ENCODE assay signal across 8 cellular contexts in genomic region chr11:33987975-33988580, GRCh38.
DNase-seq lines count a peak whose midpoint lies in the region; ATAC-seq and TF ChIP-seq lines count a peak whose summit lies in the region.

No MANE protein-coding gene starts in this region.

- no peaks in the 10 kb centered on the region for H3K36me3 Mint-ChIP-seq in CD8-positive, alpha-beta memory T cell
- no peaks in the 10 kb centered on the region for H3K36me3 Mint-ChIP-seq in activated CD4-positive, alpha-beta T cell treated with anti-CD3 and anti-CD28 coated beads, Interleukin-2, amount 10 ng/mL, durations not matched to agents 7 days and 5 days (ENCODE audit: low read depth)

- intact Hi-C loops in right lobe of liver (cut with DNase I), result no loop called here

- no peaks in the 10 kb centered on the region for H3K36me3 ChIP-seq in CD8-positive, alpha-beta memory T cell (ENCODE audit: insufficient read depth, low read length)
- no peaks in the 10 kb centered on the region for H3K36me3 ChIP-seq in right lobe of liver

- POLR2A ChIA-PET in CD8-positive, alpha-beta memory T cell (lab: Charles Lee), result no interaction called here
- POLR2A ChIA-PET in activated CD4-positive, alpha-beta T cell treated with anti-CD3 and anti-CD28 coated beads, Interleukin-2, amount 10 ng/mL, durations not matched to agents 7 days and 5 days (lab: Charles Lee), result no interaction called here

- H3K27ac ChIP-seq in CD8-positive, alpha-beta memory T cell (ENCODE audit: low read depth, low read length), result no peak overlapping the region
- no peak overlapping the region for H3K27ac ChIP-seq in right lobe of liver

- no peak overlapping the region for H3K4me3 ChIP-seq in CD8-positive, alpha-beta memory T cell (ENCODE audit: low read length)
- H3K4me3 ChIP-seq in right lobe of liver, result no peak overlapping the region

- ATAC-seq in HG02610 (IDR thresholded peaks at IDR 0.05; ENCODE audit: unreplicated experiment) (peak; percentile 63), right lobe of liver (peak; percentile 85 to 96 (median 91)), HG02840 (IDR thresholded peaks at IDR 0.05; ENCODE audit: low FRiP score, unreplicated experiment) (no peak)

- H3K4me1 Mint-ChIP-seq in CD8-positive, alpha-beta memory T cell, result peaks cover 4 to 11% (median 11%) of the 10 kb centered on the region in 3 donors
- peaks cover 7% of the 10 kb centered on the region for H3K4me1 Mint-ChIP-seq in activated CD4-positive, alpha-beta T cell treated with anti-CD3 and anti-CD28 coated beads, Interleukin-2, amount 10 ng/mL, durations not matched to agents 7 days and 5 days

- H3K9me3 Mint-ChIP-seq in CD8-positive, alpha-beta memory T cell, result no peaks in the 10 kb centered on the region
- no peaks in the 10 kb centered on the region for H3K9me3 Mint-ChIP-seq in activated CD4-positive, alpha-beta T cell treated with anti-CD3 and anti-CD28 coated beads, Interleukin-2, amount 10 ng/mL, durations not matched to agents 7 days and 5 days

- TF ChIP-seq POLR2A in right lobe of liver (IDR thresholded peaks at IDR 0.05), result no peak

- CTCF ChIA-PET in CD8-positive, alpha-beta memory T cell (lab: Charles Lee), result interaction anchor here (0.8 to 2.4 kb wide), 18 partner anchors 9 to 369 kb away, joined by 3 to 17 read pairs (median 4); partner anchors contain the start of gene ABTB2
- CTCF ChIA-PET in activated CD4-positive, alpha-beta T cell treated with anti-CD3 and anti-CD28 coated beads, Interleukin-2, amount 10 ng/mL, durations not matched to agents 7 days and 5 days (lab: Charles Lee), result interaction anchor here (0.6 to 1.7 kb wide), 18 partner anchors 10 to 1067 kb away, joined by 3 to 7 read pairs (median 4); partner anchors contain the start of gene ABTB2

- H3K4me3 Mint-ChIP-seq in CD8-positive, alpha-beta memory T cell, result no peak overlapping the region
- H3K4me3 Mint-ChIP-seq in activated CD4-positive, alpha-beta T cell treated with anti-CD3 and anti-CD28 coated beads, Interleukin-2, amount 10 ng/mL, durations not matched to agents 7 days and 5 days, result no peak overlapping the region

- no peaks in the 10 kb centered on the region for H3K9me3 ChIP-seq in CD8-positive, alpha-beta memory T cell (ENCODE audit: low read length)
- no peaks in the 10 kb centered on the region for H3K9me3 ChIP-seq in right lobe of liver

- DNase-seq in CD8-positive, alpha-beta memory T cell, result peak; percentile 58 to 81 (median 64)
- peak; percentile 82 to 96 for DNase-seq in NCI-H526 (lab: John Stamatoyannopoulos, UW)
- DNase-seq in activated CD4-positive, alpha-beta T cell treated with anti-CD3 and anti-CD28 coated beads, Interleukin-2, amount 10 ng/mL, durations not matched to agents 7 days and 5 days, result peak; percentile 84
- DNase-seq in dedifferentiated amniotic fluid mesenchymal stem cell (ENCODE audit: extremely low spot score), result peak; percentile 91
- peak; percentile 65 to 71 (median 69) for DNase-seq in right lobe of liver
- DNase-seq in stimulated activated CD4-positive, alpha-beta T cell treated with anti-CD3 and anti-CD28 coated beads, TNF-alpha, amount 100 ng/mL, for 24 hours (ENCODE audit: low read depth in 3 of 3), result peak; percentile 58 to 70 (median 59)

- no peaks in the 10 kb centered on the region for H3K27me3 ChIP-seq in CD8-positive, alpha-beta memory T cell (ENCODE audit: insufficient read depth, low read length, poor library complexity, severe bottlenecking)
- no peaks in the 10 kb centered on the region for H3K27me3 ChIP-seq in right lobe of liver

- 42% methylated on average over 12 of the region's 12 CpGs for WGBS in right lobe of liver (ENCODE audit: insufficient coverage, low coverage, low lambda C conversion rate, missing lambda C conversion rate)

- peaks cover 8 to 12% of the 10 kb centered on the region in 2 donors for H3K27me3 Mint-ChIP-seq in CD8-positive, alpha-beta memory T cell
- H3K27me3 Mint-ChIP-seq in activated CD4-positive, alpha-beta T cell treated with anti-CD3 and anti-CD28 coated beads, Interleukin-2, amount 10 ng/mL, durations not matched to agents 7 days and 5 days, result peaks cover 7% of the 10 kb centered on the region

- no peak overlapping the region for H3K27ac Mint-ChIP-seq in CD8-positive, alpha-beta memory T cell
- H3K27ac Mint-ChIP-seq in activated CD4-positive, alpha-beta T cell treated with anti-CD3 and anti-CD28 coated beads, Interleukin-2, amount 10 ng/mL, durations not matched to agents 7 days and 5 days, result no peak overlapping the region

- no peaks in the 10 kb centered on the region for H3K4me1 ChIP-seq in CD8-positive, alpha-beta memory T cell (ENCODE audit: insufficient read depth, low read length)
- H3K4me1 ChIP-seq in right lobe of liver, result no peaks in the 10 kb centered on the region

- peak; percentile 73 to 91 (median 80) for TF ChIP-seq CTCF in right lobe of liver (IDR thresholded peaks at IDR 0.05)
